ENCODE assay signal across 24 cellular contexts in genomic region chr10:84850826-84851225, GRCh38.
"Had no signal": no experiment of that assay in that cellular context is flagged by ENCODE, and none has a peak within 500 bp of the region (broad histone marks: within the 10 kb centered on the region; RNA-seq: fewer than 3 reads in every experiment).

No MANE protein-coding gene starts in this region.

- H3K9me3 ChIP-seq: colonic mucosa, esophagus muscularis mucosa, esophagus squamous epithelium, gastrocnemius medialis, gastroesophageal sphincter, heart left ventricle had no signal

- ATAC-seq: effector memory CD8-positive, alpha-beta T cell; esophagus mucosa; foreskin keratinocyte; gastrocnemius medialis; gastroesophageal sphincter; heart left ventricle had no signal

- H3K27me3 Mint-ChIP-seq: dendritic cell treated with granulocyte-macrophage colony-stimulating factor and Interleukin-4, amounts not matched to agents 40 ng/mL and 50 ng/mL, for 4 days; effector memory CD8-positive, alpha-beta T cell had no signal

- H3K9me3 Mint-ChIP-seq: dendritic cell treated with granulocyte-macrophage colony-stimulating factor and Interleukin-4, amounts not matched to agents 40 ng/mL and 50 ng/mL, for 4 days; endodermal cell had no signal

- H3K27me3 ChIP-seq: colonic mucosa, dorsolateral prefrontal cortex, esophagus muscularis mucosa, esophagus squamous epithelium, foreskin keratinocyte, gastrocnemius medialis, gastroesophageal sphincter, heart left ventricle had no signal

- H3K4me1 ChIP-seq: colonic mucosa, esophagus muscularis mucosa, esophagus squamous epithelium, foreskin keratinocyte, gastrocnemius medialis, gastroesophageal sphincter had no signal

- H3K4me3 Mint-ChIP-seq: dendritic cell treated with granulocyte-macrophage colony-stimulating factor and Interleukin-4, amounts not matched to agents 40 ng/mL and 50 ng/mL, for 4 days; effector memory CD8-positive, alpha-beta T cell; endodermal cell had no signal

- H3K27ac ChIP-seq: colonic mucosa, coronary artery, dorsolateral prefrontal cortex, epithelial cell of prostate, esophagus muscularis mucosa, esophagus squamous epithelium, foreskin keratinocyte, gastrocnemius medialis, gastroesophageal sphincter, heart left ventricle had no signal

- H3K36me3 ChIP-seq: colonic mucosa, esophagus muscularis mucosa, esophagus squamous epithelium, gastrocnemius medialis, gastroesophageal sphincter, heart left ventricle had no signal

- H3K4me3 ChIP-seq: colonic mucosa, coronary artery, dorsolateral prefrontal cortex, esophagus muscularis mucosa, esophagus squamous epithelium, gastrocnemius medialis, gastroesophageal sphincter, heart left ventricle had no signal

- H3K27ac Mint-ChIP-seq: dendritic cell treated with granulocyte-macrophage colony-stimulating factor and Interleukin-4, amounts not matched to agents 40 ng/mL and 50 ng/mL, for 4 days; effector memory CD8-positive, alpha-beta T cell; endodermal cell had no signal

- DNase-seq: colonic mucosa; cortex of kidney; dermis blood vessel endothelial cell; dorsolateral prefrontal cortex; effector CD4-positive, alpha-beta T cell; effector CD8-positive, alpha-beta T cell; effector memory CD4-positive, alpha-beta T cell; effector memory CD8-positive, alpha-beta T cell; endodermal cell; erythroblast; esophagus squamous epithelium; foreskin fibroblast; foreskin keratinocyte; foreskin melanocyte; gastrocnemius medialis; glutamatergic neuron; head of caudate nucleus; heart left ventricle had no signal
